8 cellular contexts compared by ENCODE assay signal in genomic region chr10:30422981-30423654, GRCh38. TPM values are rescaled to one million over a fixed set of nuclear protein-coding genes. Genes with fewer than 3 reads are reported as not detected.
A peak's percentile ranks its signal among the peaks of the same experiment; 100 is the strongest.
DNase-seq lines count a peak whose midpoint lies in the region; ATAC-seq and TF ChIP-seq lines count a peak whose summit lies in the region.

No MANE protein-coding gene starts in this region.

- H3K4me1 ChIP-seq in GM23338 (ENCODE audit: insufficient read depth) (peaks cover 34% of the 10 kb centered on the region), RWPE2 (ENCODE audit: insufficient read depth, poor library complexity, severe bottlenecking) (peaks cover 32% of the 10 kb centered on the region)

- H3K36me3 Mint-ChIP-seq in GM23338 (ENCODE audit: low read depth), result no peaks in the 10 kb centered on the region
- H3K36me3 Mint-ChIP-seq in activated CD4-positive, alpha-beta memory T cell treated with anti-CD3 and anti-CD28 coated beads, Interleukin-2, amount 10 ng/mL, durations not matched to agents 7 days and 5 days (ENCODE audit: low read depth), result no peaks in the 10 kb centered on the region

- H3K4me3 Mint-ChIP-seq in GM23338, result peak overlapping the region; percentile 14; the same call in 1 of the 3 replicates
- H3K4me3 Mint-ChIP-seq in activated CD4-positive, alpha-beta memory T cell treated with anti-CD3 and anti-CD28 coated beads, Interleukin-2, amount 10 ng/mL, durations not matched to agents 7 days and 5 days, result no peak overlapping the region

- DNase-seq in GM23338 (ENCODE audit: low spot score) (peak; percentile 89), RWPE2 (ENCODE audit: low spot score) (peak; percentile 83), germinal center (ENCODE audit: low spot score) (peak; percentile 55), retinal pigment epithelial cell (ENCODE audit: low read depth) (peak; percentile 87), NCI-H2227 treated with DMSO at 0.1 percent for 48 hours (lab: John Stamatoyannopoulos, UW) (no peak), NCI-H82 (lab: John Stamatoyannopoulos, UW) (no peak), NCI-H187 (lab: John Stamatoyannopoulos, UW) (no peak)
- DNase-seq in activated CD4-positive, alpha-beta memory T cell treated with anti-CD3 and anti-CD28 coated beads, Interleukin-2, amount 10 ng/mL, durations not matched to agents 7 days and 5 days, result no peak

- peak; percentile 82 for ATAC-seq in GM23338
- ATAC-seq in RWPE2 (ENCODE audit: low read depth), result peak; percentile 93

- H3K27me3 Mint-ChIP-seq in GM23338 (ENCODE audit: insufficient read depth, low read depth, poor library complexity), result peaks cover 5% of the 10 kb centered on the region
- no peaks in the 10 kb centered on the region for H3K27me3 Mint-ChIP-seq in activated CD4-positive, alpha-beta memory T cell treated with anti-CD3 and anti-CD28 coated beads, Interleukin-2, amount 10 ng/mL, durations not matched to agents 7 days and 5 days

- TF ChIP-seq CTCF in GM23338 (conservative IDR thresholded peaks at IDR 0.05; ENCODE audit: low read depth in 2 of 2) (no peak), RWPE2 (IDR thresholded peaks at IDR 0.05; ENCODE audit: poor library complexity, severe bottlenecking) (no peak), retinal pigment epithelial cell (conservative IDR thresholded peaks at IDR 0.05; ENCODE audit: low read depth, low read length) (no peak)

- no peaks in the 10 kb centered on the region for H3K27me3 ChIP-seq in GM23338 (ENCODE audit: insufficient read depth)
- no peaks in the 10 kb centered on the region for H3K27me3 ChIP-seq in RWPE2 (ENCODE audit: insufficient read depth, poor library complexity, severe bottlenecking)

- H3K27ac ChIP-seq in GM23338 (ENCODE audit: low read depth) (peak overlapping the region; percentile 83), RWPE2 (ENCODE audit: poor library complexity, severe bottlenecking) (peak overlapping the region; percentile 97)

- no peaks in the 10 kb centered on the region for H3K79me2 ChIP-seq in GM23338 (replicated peaks; ENCODE audit: insufficient read depth)

- POLR2A ChIA-PET in activated CD4-positive, alpha-beta memory T cell treated with anti-CD3 and anti-CD28 coated beads, Interleukin-2, amount 10 ng/mL, durations not matched to agents 7 days and 5 days (lab: Charles Lee), result interaction anchor here (9.7 kb wide), 1 partner anchor 11 kb away, joined by 106 read pairs; the partner anchor contains the start of gene MAP3K8

- H3F3A ChIP-seq in GM23338 (replicated peaks; ENCODE audit: low read depth), result no peaks in the 10 kb centered on the region

- H2AFZ ChIP-seq in GM23338, result no peak overlapping the region; the same call in none of the 2 replicates

- H3K9me3 ChIP-seq in RWPE2 (ENCODE audit: severe bottlenecking), result no peaks in the 10 kb centered on the region

- H3K4me3 ChIP-seq in GM23338 (0 out of 2 replicates have a peak overlapping the region, but pooled peaks have one; percentile 24), RWPE2 (ENCODE audit: severe bottlenecking) (no peak overlapping the region), retinal pigment epithelial cell (ENCODE audit: low read length) (no peak overlapping the region)

- H3K36me3 ChIP-seq in GM23338 (ENCODE audit: insufficient read depth) (no peaks in the 10 kb centered on the region), RWPE2 (ENCODE audit: low read depth) (no peaks in the 10 kb centered on the region)

- no peaks in the 10 kb centered on the region for H3K9me3 Mint-ChIP-seq in GM23338
- no peaks in the 10 kb centered on the region for H3K9me3 Mint-ChIP-seq in activated CD4-positive, alpha-beta memory T cell treated with anti-CD3 and anti-CD28 coated beads, Interleukin-2, amount 10 ng/mL, durations not matched to agents 7 days and 5 days

- H4K20me1 ChIP-seq in GM23338 (replicated peaks; ENCODE audit: insufficient read depth), result no peaks in the 10 kb centered on the region

- CTCF ChIA-PET in activated CD4-positive, alpha-beta memory T cell treated with anti-CD3 and anti-CD28 coated beads, Interleukin-2, amount 10 ng/mL, durations not matched to agents 7 days and 5 days (lab: Charles Lee), result interaction anchor here (0.8 kb wide), 1 partner anchor 110 kb away, joined by 3 read pairs; no protein-coding TSS in a partner anchor

- H3K4me2 ChIP-seq in GM23338, result peak overlapping the region; percentile 58

- H3K4me1 Mint-ChIP-seq in GM23338, result peaks cover 27% of the 10 kb centered on the region
- peaks cover 58% of the 10 kb centered on the region for H3K4me1 Mint-ChIP-seq in activated CD4-positive, alpha-beta memory T cell treated with anti-CD3 and anti-CD28 coated beads, Interleukin-2, amount 10 ng/mL, durations not matched to agents 7 days and 5 days

- H3K9me2 ChIP-seq in GM23338 (ENCODE audit: insufficient read depth), result 0 out of 2 replicates have a peak, but pooled peaks cover 3% of the 10 kb centered on the region

- H3K27ac Mint-ChIP-seq in GM23338, result peak overlapping the region; percentile 93
- no peak overlapping the region for H3K27ac Mint-ChIP-seq in activated CD4-positive, alpha-beta memory T cell treated with anti-CD3 and anti-CD28 coated beads, Interleukin-2, amount 10 ng/mL, durations not matched to agents 7 days and 5 days

TF ChIP-seq in GM23338, 12 proteins besides CTCF, POLR2A, EP300 and RAD21:
- TF ChIP-seq CREB1 (CRISPR knock-in tag; IDR thresholded peaks at IDR 0.05; ENCODE audit: low read depth) (no peak), ETS1 (IDR thresholded peaks at IDR 0.05) (0 out of 2 replicates have a peak, but pooled peaks have one; percentile 31), ZNF331 (CRISPR knock-in tag; IDR thresholded peaks at IDR 0.05; ENCODE audit: low read depth) (no peak), STAT1 (IDR thresholded peaks at IDR 0.05; ENCODE audit: unreplicated experiment) (no peak), EZH2 (IDR thresholded peaks at IDR 0.05; ENCODE audit: low read depth, unreplicated experiment) (no peak), ZNF114 (CRISPR knock-in tag; IDR thresholded peaks at IDR 0.05) (no peak), EZH2phosphoT487 (IDR thresholded peaks at IDR 0.05; ENCODE audit: unreplicated experiment) (no peak)

RNA-seq across cellular contexts. Expression of gene MAP3K8, which starts 10.9 kb away (rescaled TPM):
- total RNA-seq in GM23338 (2014; rRNA removed; shearing (Covaris generic)), result 3.5 and 6.1 TPM in 2 replicates
- 4.7 and 5.0 TPM in 2 replicates for polyA plus RNA-seq in GM23338 (2016; fragmentation: Nextera tagmentation; extraction: Ambion mirVana)
- total RNA-seq in activated CD4-positive, alpha-beta memory T cell treated with anti-CD3 and anti-CD28 coated beads, Interleukin-2, amount 10 ng/mL, durations not matched to agents 7 days and 5 days, result 10 to 100 TPM; 39.5 to 40.3 TPM

Comparison
In these comparisons a context has a peak if more than half of its experiments do, and no peak if none do; other contexts are left out.
1. DNase-seq: peak in GM23338 (single experiment), RWPE2 (single experiment), germinal center (single experiment) and retinal pigment epithelial cell (single experiment); none in NCI-H2227 treated with DMSO at 0.1 percent for 48 hours (single experiment), NCI-H82 (single experiment), NCI-H187 (0 of 2) and activated CD4-positive, alpha-beta memory T cell treated with anti-CD3 and anti-CD28 coated beads, Interleukin-2, amount 10 ng/mL, durations not matched to agents 7 days and 5 days (single experiment).